In genomic region chr19:6221220-6221877, GRCh38 we compare ENCODE assay signal across 24 cellular contexts.
"Had no signal": no experiment of that assay in that cellular context is flagged by ENCODE, and none has a peak within 500 bp of the region (broad histone marks: within the 10 kb centered on the region; RNA-seq: fewer than 3 reads in every experiment).

No MANE protein-coding gene starts in this region.

- H3K36me3 Mint-ChIP-seq: activated CD8-positive, alpha-beta memory T cell treated with anti-CD3 and anti-CD28 coated beads, Interleukin-2, amount 10 ng/mL, durations not matched to agents 7 days and 5 days; activated naive CD4-positive, alpha-beta T cell treated with anti-CD3 and anti-CD28 coated beads, Interleukin-2, amount 50 U/mL, for 24 hours; natural killer cell treated with Interleukin-12 subunit alpha and Interleukin-12 subunit beta and Interleukin-15 and Interleukin-18, amount 100 ng/mL, for 72 hours had no signal

- DNase-seq: activated B cell treated with CpG ODN at 0.5 μM for 24 hours; activated CD8-positive, alpha-beta memory T cell treated with anti-CD3 and anti-CD28 coated beads, Interleukin-2, amount 10 ng/mL, durations not matched to agents 7 days and 5 days; activated CD8-positive, alpha-beta T cell treated with anti-CD3 and anti-CD28 coated beads, Interleukin-2, amount 10 ng/mL, durations not matched to agents 7 days and 5 days; activated naive CD8-positive, alpha-beta T cell treated with anti-CD3 and anti-CD28 coated beads, Interleukin-2, amount 50 U/mL, for 24 hours; activated T-cell treated with anti-CD3 and anti-CD28 coated beads, Interleukin-2, amount 50 U/mL, for 48 hours; central memory CD4-positive, alpha-beta T cell; foreskin fibroblast; left ventricle myocardium inferior; mucosa of descending colon; stimulated activated CD4-positive, alpha-beta T cell treated with anti-CD3 and anti-CD28 coated beads, Interleukin-15, amount 100 ng/mL, for 24 hours; stimulated activated CD4-positive, alpha-beta T cell treated with anti-CD3 and anti-CD28 coated beads, Interleukin-2, amount 100 ng/mL, for 24 hours; stimulated activated naive CD4-positive, alpha-beta T cell treated with Interleukin-2 at 50 U/mL for 16 hours; T-cell; upper lobe of right lung had no signal

- H3K27me3 ChIP-seq: breast epithelium, neutrophil, ovary, upper lobe of right lung had no signal

- H3K4me3 ChIP-seq: breast epithelium, left ventricle myocardium inferior, mucosa of descending colon, ovary, smooth muscle cell, upper lobe of right lung had no signal

- H3K9me3 Mint-ChIP-seq: activated B cell treated with CpG ODN at 0.5 μM for 24 hours; activated naive CD4-positive, alpha-beta T cell treated with anti-CD3 and anti-CD28 coated beads, Interleukin-2, amount 50 U/mL, for 24 hours; activated naive CD8-positive, alpha-beta T cell treated with anti-CD3 and anti-CD28 coated beads, Interleukin-2, amount 50 U/mL, for 24 hours; activated T-helper 2 cell treated with anti-CD3 and anti-CD28 coated beads, Interferon-gamma antibody, Interleukin-2, Interleukin-4, amounts not matched to agents 10 μg/mL and 5 μg/mL and 100 μg/mL, durations not matched to agents 14 hours and 24 hours and 36 hours; natural killer cell treated with Interleukin-12 subunit alpha and Interleukin-12 subunit beta and Interleukin-15 and Interleukin-18, amount 100 ng/mL, for 72 hours; T-cell had no signal

- H3K27ac Mint-ChIP-seq: activated B cell treated with CpG ODN at 0.5 μM for 24 hours; activated CD8-positive, alpha-beta memory T cell treated with anti-CD3 and anti-CD28 coated beads, Interleukin-2, amount 10 ng/mL, durations not matched to agents 7 days and 5 days; activated CD8-positive, alpha-beta T cell treated with anti-CD3 and anti-CD28 coated beads, Interleukin-2, amount 10 ng/mL, durations not matched to agents 7 days and 5 days; activated naive CD4-positive, alpha-beta T cell treated with anti-CD3 and anti-CD28 coated beads, Interleukin-2, amount 50 U/mL, for 24 hours; activated naive CD8-positive, alpha-beta T cell treated with anti-CD3 and anti-CD28 coated beads, Interleukin-2, amount 50 U/mL, for 24 hours; activated T-helper 2 cell treated with anti-CD3 and anti-CD28 coated beads, Interferon-gamma antibody, Interleukin-2, Interleukin-4, amounts not matched to agents 10 μg/mL and 5 μg/mL and 100 μg/mL, durations not matched to agents 14 hours and 24 hours and 36 hours; natural killer cell treated with Interleukin-12 subunit alpha and Interleukin-12 subunit beta and Interleukin-15 and Interleukin-18, amount 100 ng/mL, for 72 hours; progenitor cell of endocrine pancreas; T-cell had no signal

- H3K36me3 ChIP-seq: breast epithelium, ovary had no signal

- H3K27ac ChIP-seq: neutrophil, upper lobe of right lung had no signal

- H3K4me1 Mint-ChIP-seq: activated B cell treated with CpG ODN at 0.5 μM for 24 hours; activated CD8-positive, alpha-beta memory T cell treated with anti-CD3 and anti-CD28 coated beads, Interleukin-2, amount 10 ng/mL, durations not matched to agents 7 days and 5 days; activated naive CD4-positive, alpha-beta T cell treated with anti-CD3 and anti-CD28 coated beads, Interleukin-2, amount 50 U/mL, for 24 hours; activated naive CD8-positive, alpha-beta T cell treated with anti-CD3 and anti-CD28 coated beads, Interleukin-2, amount 50 U/mL, for 24 hours had no signal

- H3K9me3 ChIP-seq: breast epithelium, left ventricle myocardium inferior, mucosa of descending colon, neutrophil, ovary, upper lobe of right lung had no signal

- FAIRE-seq: endothelial cell of umbilical vein had no signal

- ATAC-seq: activated CD8-positive, alpha-beta memory T cell treated with anti-CD3 and anti-CD28 coated beads, Interleukin-2, amount 10 ng/mL, durations not matched to agents 7 days and 5 days; activated CD8-positive, alpha-beta T cell treated with anti-CD3 and anti-CD28 coated beads, Interleukin-2, amount 10 ng/mL, durations not matched to agents 7 days and 5 days; activated naive CD8-positive, alpha-beta T cell treated with anti-CD3 and anti-CD28 coated beads, Interleukin-2, amount 50 U/mL, for 24 hours; esophagus mucosa; mucosa of descending colon; natural killer cell treated with Interleukin-12 subunit alpha and Interleukin-12 subunit beta and Interleukin-15 and Interleukin-18, amount 100 ng/mL, for 72 hours; T-cell had no signal

- H3K4me3 Mint-ChIP-seq: activated B cell treated with CpG ODN at 0.5 μM for 24 hours; activated CD8-positive, alpha-beta memory T cell treated with anti-CD3 and anti-CD28 coated beads, Interleukin-2, amount 10 ng/mL, durations not matched to agents 7 days and 5 days; activated CD8-positive, alpha-beta T cell treated with anti-CD3 and anti-CD28 coated beads, Interleukin-2, amount 10 ng/mL, durations not matched to agents 7 days and 5 days; activated naive CD4-positive, alpha-beta T cell treated with anti-CD3 and anti-CD28 coated beads, Interleukin-2, amount 50 U/mL, for 24 hours; activated naive CD8-positive, alpha-beta T cell treated with anti-CD3 and anti-CD28 coated beads, Interleukin-2, amount 50 U/mL, for 24 hours; natural killer cell treated with Interleukin-12 subunit alpha and Interleukin-12 subunit beta and Interleukin-15 and Interleukin-18, amount 100 ng/mL, for 72 hours; T-cell had no signal

- H3K27me3 Mint-ChIP-seq: activated B cell treated with CpG ODN at 0.5 μM for 24 hours; activated CD8-positive, alpha-beta memory T cell treated with anti-CD3 and anti-CD28 coated beads, Interleukin-2, amount 10 ng/mL, durations not matched to agents 7 days and 5 days; activated naive CD4-positive, alpha-beta T cell treated with anti-CD3 and anti-CD28 coated beads, Interleukin-2, amount 50 U/mL, for 24 hours; activated naive CD8-positive, alpha-beta T cell treated with anti-CD3 and anti-CD28 coated beads, Interleukin-2, amount 50 U/mL, for 24 hours; natural killer cell treated with Interleukin-12 subunit alpha and Interleukin-12 subunit beta and Interleukin-15 and Interleukin-18, amount 100 ng/mL, for 72 hours; progenitor cell of endocrine pancreas; T-cell had no signal
